ENCODE assay signal across 1 cellular context in the genomic region with DNA sequence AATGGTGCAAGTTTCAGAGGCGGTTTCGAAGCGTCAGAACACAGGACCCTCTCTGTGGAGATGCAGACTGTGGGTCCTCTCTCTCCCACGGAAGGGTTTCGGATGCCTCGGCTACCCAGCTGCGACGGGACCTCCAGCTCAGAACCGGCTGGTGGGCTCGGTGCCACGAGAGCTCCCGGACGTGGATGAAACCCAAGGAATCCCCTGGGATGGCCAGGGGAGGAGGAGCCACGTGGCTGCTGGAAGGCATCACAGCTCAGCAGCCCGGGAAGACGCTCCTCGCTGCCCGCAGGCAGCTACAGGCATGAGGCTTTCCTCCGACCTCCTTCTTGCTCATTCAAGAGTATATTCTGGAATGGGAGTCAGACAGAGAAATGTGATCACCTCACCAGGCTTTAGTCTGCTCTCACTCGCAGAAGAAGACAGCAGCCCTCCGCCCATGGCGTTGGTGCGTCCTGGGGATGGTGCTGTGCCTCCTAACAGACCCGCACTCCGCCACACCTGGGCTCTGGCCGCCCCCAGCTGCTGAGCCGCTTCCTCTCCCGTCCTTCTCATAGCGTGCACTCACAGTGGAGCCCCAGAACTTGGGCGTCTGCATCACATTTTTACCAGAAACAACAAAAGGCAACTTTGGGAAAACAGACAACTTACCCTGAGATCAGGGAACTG.
TF ChIP-seq lines count a peak whose summit lies in the region.

No MANE protein-coding gene starts in this region.

TF ChIP-seq in SK-N-SH treated with all-trans-retinoic acid at 6 μM for 48 hours, 23 proteins besides CTCF, POLR2A, EP300 and RAD21 (continued from another document):
- TF ChIP-seq TSHZ2 (CRISPR knock-in tag; IDR thresholded peaks at IDR 0.05): no peak
- TF ChIP-seq ZNF70 (CRISPR knock-in tag; IDR thresholded peaks at IDR 0.05): no peak
- TF ChIP-seq PATZ1 (CRISPR knock-in tag; IDR thresholded peaks at IDR 0.05; ENCODE audit: borderline replicate concordance): no peak
- no peak for TF ChIP-seq TOX (CRISPR knock-in tag; IDR thresholded peaks at IDR 0.05; ENCODE audit: borderline replicate concordance)
- TF ChIP-seq PPARA (CRISPR knock-in tag; IDR thresholded peaks at IDR 0.05; ENCODE audit: borderline replicate concordance): no peak
- TF ChIP-seq ISL1 (CRISPR knock-in tag; IDR thresholded peaks at IDR 0.05): no peak
- TF ChIP-seq, protein P1, sequence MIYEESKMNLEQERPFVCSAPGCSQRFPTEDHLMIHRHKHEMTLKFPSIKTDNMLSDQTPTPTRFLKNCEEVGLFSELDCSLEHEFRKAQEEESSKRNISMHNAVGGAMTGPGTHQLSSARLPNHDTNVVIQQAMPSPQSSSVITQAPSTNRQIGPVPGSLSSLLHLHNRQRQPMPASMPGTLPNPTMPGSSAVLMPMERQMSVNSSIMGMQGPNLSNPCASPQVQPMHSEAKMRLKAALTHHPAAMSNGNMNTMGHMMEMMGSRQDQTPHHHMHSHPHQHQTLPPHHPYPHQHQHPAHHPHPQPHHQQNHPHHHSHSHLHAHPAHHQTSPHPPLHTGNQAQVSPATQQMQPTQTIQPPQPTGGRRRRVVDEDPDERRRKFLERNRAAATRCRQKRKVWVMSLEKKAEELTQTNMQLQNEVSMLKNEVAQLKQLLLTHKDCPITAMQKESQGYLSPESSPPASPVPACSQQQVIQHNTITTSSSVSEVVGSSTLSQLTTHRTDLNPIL (CRISPR knock-in tag; IDR thresholded peaks at IDR 0.05; ENCODE audit: low read depth): no peak
